Comparison of ENCODE assay signal across 23 cellular contexts in the genomic region with DNA sequence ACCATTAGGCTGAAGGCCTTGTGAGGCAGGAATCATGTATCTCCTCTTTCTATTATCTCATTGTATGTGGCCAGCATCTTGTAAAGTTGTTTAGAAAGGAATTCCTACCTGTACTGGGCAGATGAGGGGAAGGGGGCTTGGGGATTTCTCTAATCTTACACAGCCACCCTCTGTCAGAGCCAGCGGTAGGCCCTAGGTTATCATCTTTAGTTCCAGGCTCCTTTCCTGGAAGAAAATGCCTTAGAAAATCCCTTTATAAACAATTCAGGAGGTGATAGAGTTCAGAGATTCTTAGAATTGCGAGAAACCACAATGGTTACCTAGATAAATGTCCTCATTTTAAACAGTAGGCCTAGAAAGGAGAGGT. TPM values are rescaled to one million over a fixed set of nuclear protein-coding genes. Genes with fewer than 3 reads are reported as not detected.
DNase-seq lines count a peak whose midpoint lies in the region; ATAC-seq, FAIRE-seq and TF ChIP-seq lines count a peak whose summit lies in the region.
"Had no signal": no experiment of that assay in that cellular context is flagged by ENCODE, and none has a peak within 500 bp of the region (broad histone marks: within the 10 kb centered on the region; RNA-seq: fewer than 3 reads in every experiment).

No MANE protein-coding gene starts in this region.

- H3K4me3 Mint-ChIP-seq in endodermal cell: no peak overlapping the region

- 78% methylated on average over 2 of the region's 2 CpGs for WGBS in SK-N-SH (ENCODE audit: low lambda C conversion rate)
- 63% methylated on average over 1 of the region's 2 CpGs; no CpG with 5 or more reads in 1 of the 2 experiments for WGBS in endodermal cell (ENCODE audit: insufficient coverage in 1 of 2, insufficient read length in 1 of 2), 2 experiments
- WGBS in pancreas, 2 donors: 69 to 72% methylated on average over 2 of the region's 2 CpGs
- WGBS in transverse colon (ENCODE audit: low coverage in 1 of 2), 2 donors: 63 to 69% methylated on average over 2 of the region's 2 CpGs

- H3K27ac Mint-ChIP-seq in endodermal cell: peak overlapping the region; percentile 9

- ATAC-seq in SK-N-SH treated with all-trans-retinoic acid at 6 μM for 48 hours (no peak), pancreas (no peak), GM18519 (IDR thresholded peaks at IDR 0.05; ENCODE audit: low FRiP score, unreplicated experiment) (no peak)

- TF ChIP-seq POLR2A in transverse colon (IDR thresholded peaks at IDR 0.05): no peak

- intact Hi-C loops in pancreas (cut with DNase I): no loop called here
- intact Hi-C loops in transverse colon (cut with DNase I; ENCODE audit: low total_unique reads): loop anchor here (2.0 kb wide), 1 partner anchor 71 kb away; no protein-coding TSS in a partner anchor

- H3K4me2 ChIP-seq in SK-N-SH: no peak overlapping the region

- H3K9me2 ChIP-seq in SK-N-SH: no peaks in the 10 kb centered on the region

- no peaks in the 10 kb centered on the region for H3K27me3 ChIP-seq in SK-N-SH (ENCODE audit: insufficient read depth)
- no peaks in the 10 kb centered on the region for H3K27me3 ChIP-seq in endodermal cell (ENCODE audit: control insufficient read depth, insufficient read depth, low read length, poor library complexity, severe bottlenecking)
- H3K27me3 ChIP-seq in pancreas: no peaks in the 10 kb centered on the region
- no peaks in the 10 kb centered on the region for H3K27me3 ChIP-seq in transverse colon

- no peak for TF ChIP-seq CTCF in SK-N-SH (IDR thresholded peaks at IDR 0.05)
- no peak for TF ChIP-seq CTCF in endodermal cell (conservative IDR thresholded peaks at IDR 0.05)
- no peak for TF ChIP-seq CTCF in pancreas (IDR thresholded peaks at IDR 0.05)
- TF ChIP-seq CTCF in transverse colon (IDR thresholded peaks at IDR 0.05): no peak

- H3K27me3 Mint-ChIP-seq in endodermal cell (ENCODE audit: insufficient read depth): no peaks in the 10 kb centered on the region

- H3K27ac ChIP-seq in SK-N-SH (ENCODE audit: low read depth in 2 of 2, low read length in 1 of 2) (peak overlapping the region in 1 of 2 experiments; percentile 62; a peak in 1 of 4 replicates), endodermal cell (ENCODE audit: low read depth, low read length) (no peak overlapping the region), pancreas (peak overlapping the region; percentile 62 to 91 (median 79)), transverse colon (peak overlapping the region; percentile 51 to 78 (median 70))

- TF ChIP-seq EP300 in SK-N-SH (IDR thresholded peaks at IDR 0.05; ENCODE audit: borderline replicate concordance in 1 of 2, low read depth in 1 of 2, low read length in 1 of 2) (no peak), transverse colon (IDR thresholded peaks at IDR 0.05; ENCODE audit: low read depth) (no peak)

- no peaks in the 10 kb centered on the region for H3K79me2 ChIP-seq in SK-N-SH (ENCODE audit: insufficient read depth)

- H3K36me3 Mint-ChIP-seq in endodermal cell (ENCODE audit: low read depth): no peaks in the 10 kb centered on the region

- CTCF ChIA-PET in SK-N-SH (lab: Yijun Ruan, JAX): no interaction called here

- in situ Hi-C loops in transverse colon (cut with MboI; ENCODE audit: low pct_ligation_motif_present in 1 of 4, low pct_unique_long_range_greater_than_20kb in 1 of 4, low sequenced_read_pairs in 3 of 4): no loop called here

- H3F3A ChIP-seq in SK-N-SH (replicated peaks; ENCODE audit: insufficient read depth): no peaks in the 10 kb centered on the region

- H3K9ac ChIP-seq in SK-N-SH: no peak overlapping the region
- no peak overlapping the region for H3K9ac ChIP-seq in endodermal cell (ENCODE audit: extremely low read depth, low read length, poor library complexity, severe bottlenecking)

- POLR2A ChIA-PET in SK-N-SH (lab: Yijun Ruan, JAX): no interaction called here

- no peaks in the 10 kb centered on the region for H3K9me3 ChIP-seq in SK-N-SH
- H3K9me3 ChIP-seq in endodermal cell (ENCODE audit: control insufficient read depth, low read length): no peaks in the 10 kb centered on the region
- no peaks in the 10 kb centered on the region for H3K9me3 ChIP-seq in pancreas
- no peaks in the 10 kb centered on the region for H3K9me3 ChIP-seq in transverse colon

- 0 out of 2 replicates have a peak overlapping the region, but pooled peaks have one; percentile 2 for H2AFZ ChIP-seq in SK-N-SH (ENCODE audit: low read depth)

- H3K36me3 ChIP-seq in SK-N-SH (replicated peaks in 1 of 2; ENCODE audit: control insufficient read depth in 1 of 2, insufficient read depth in 2 of 2, low read length in 1 of 2) (no peaks in the 10 kb centered on the region), endodermal cell (ENCODE audit: control insufficient read depth, insufficient read depth, low read length) (no peaks in the 10 kb centered on the region), pancreas (no peaks in the 10 kb centered on the region), transverse colon (no peaks in the 10 kb centered on the region)

- H3K4me1 ChIP-seq in SK-N-SH (ENCODE audit: control insufficient read depth in 1 of 2, insufficient read depth in 2 of 2, low read depth in 1 of 2, low read length in 1 of 2) (peaks cover 0 to 44% of the 10 kb centered on the region in 2 experiments; a peak in 3 of 4 replicates), endodermal cell (ENCODE audit: control insufficient read depth, insufficient read depth, low read length) (peaks cover 22% of the 10 kb centered on the region), pancreas (peaks cover 41 to 64% (median 59%) of the 10 kb centered on the region in 3 donors), transverse colon (peaks cover 5 to 41% (median 29%) of the 10 kb centered on the region in 4 donors)

- H4K20me1 ChIP-seq in SK-N-SH (ENCODE audit: insufficient read depth): no peaks in the 10 kb centered on the region

- TF ChIP-seq RAD21 in SK-N-SH (IDR thresholded peaks at IDR 0.05; ENCODE audit: low read length): no peak

- H3K4me1 Mint-ChIP-seq in endodermal cell: peaks cover 47% of the 10 kb centered on the region

- DNase-seq in SK-N-SH (no peak), endodermal cell (peak; percentile 53), pancreas (no peak), transverse colon (no peak), GM03348 (ENCODE audit: low spot score) (no peak), dermis blood vessel endothelial cell (no peak)
- DNase-seq: 8988T, COR-L47, DMS153, EL, KG1, NCI-H1417, NCI-H187, NCI-H2107, NCI-H510A treated with DMSO at 0.1 percent for 48 hours, NCI-H82, OCI-M1, SHP77 had no signal

- FAIRE-seq in pancreas (lab: Jason Lieb, UNC): no peak
- FAIRE-seq: GM12891, H1 had no signal

- no peak overlapping the region for H3K4me3 ChIP-seq in SK-N-SH (ENCODE audit: low read depth in 2 of 2, low read length in 1 of 2)
- H3K4me3 ChIP-seq in endodermal cell (ENCODE audit: low read length): no peak overlapping the region
- no peak overlapping the region for H3K4me3 ChIP-seq in pancreas
- no peak overlapping the region for H3K4me3 ChIP-seq in transverse colon

- no peaks in the 10 kb centered on the region for H3K9me3 Mint-ChIP-seq in endodermal cell

TF ChIP-seq in SK-N-SH, 30 proteins besides CTCF, POLR2A, EP300 and RAD21 (continues in another document):
- TF ChIP-seq MEF2A (IDR thresholded peaks at IDR 0.05; ENCODE audit: borderline replicate concordance, low read depth) (no peak), POLR2AphosphoS5 (IDR thresholded peaks at IDR 0.05; ENCODE audit: low read depth, low read length) (no peak), FOXJ3 (CRISPR knock-in tag; IDR thresholded peaks at IDR 0.05) (no peak), FOSL2 (IDR thresholded peaks at IDR 0.05; ENCODE audit: borderline replicate concordance, low read depth) (no peak), RXRA (IDR thresholded peaks at IDR 0.05; ENCODE audit: borderline replicate concordance, low read depth) (no peak)
- TF ChIP-seq, protein P1, sequence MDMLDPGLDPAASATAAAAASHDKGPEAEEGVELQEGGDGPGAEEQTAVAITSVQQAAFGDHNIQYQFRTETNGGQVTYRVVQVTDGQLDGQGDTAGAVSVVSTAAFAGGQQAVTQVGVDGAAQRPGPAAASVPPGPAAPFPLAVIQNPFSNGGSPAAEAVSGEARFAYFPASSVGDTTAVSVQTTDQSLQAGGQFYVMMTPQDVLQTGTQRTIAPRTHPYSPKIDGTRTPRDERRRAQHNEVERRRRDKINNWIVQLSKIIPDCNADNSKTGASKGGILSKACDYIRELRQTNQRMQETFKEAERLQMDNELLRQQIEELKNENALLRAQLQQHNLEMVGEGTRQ (IDR thresholded peaks at IDR 0.05; ENCODE audit: borderline replicate concordance, low read depth, low read length): no peak

TF ChIP-seq in SK-N-SH treated with all-trans-retinoic acid at 6 μM for 48 hours, 23 proteins besides CTCF, POLR2A, EP300 and RAD21:
- TF ChIP-seq ARNTL (CRISPR knock-in tag; IDR thresholded peaks at IDR 0.05; ENCODE audit: borderline replicate concordance, low read depth) (no peak), BACH2 (CRISPR knock-in tag; IDR thresholded peaks at IDR 0.05; ENCODE audit: borderline replicate concordance) (no peak), ESRRG (CRISPR knock-in tag; IDR thresholded peaks at IDR 0.05) (no peak), ZNF565 (CRISPR knock-in tag; conservative IDR thresholded peaks at IDR 0.05; ENCODE audit: low read depth) (no peak)
- TF ChIP-seq, protein P2, sequence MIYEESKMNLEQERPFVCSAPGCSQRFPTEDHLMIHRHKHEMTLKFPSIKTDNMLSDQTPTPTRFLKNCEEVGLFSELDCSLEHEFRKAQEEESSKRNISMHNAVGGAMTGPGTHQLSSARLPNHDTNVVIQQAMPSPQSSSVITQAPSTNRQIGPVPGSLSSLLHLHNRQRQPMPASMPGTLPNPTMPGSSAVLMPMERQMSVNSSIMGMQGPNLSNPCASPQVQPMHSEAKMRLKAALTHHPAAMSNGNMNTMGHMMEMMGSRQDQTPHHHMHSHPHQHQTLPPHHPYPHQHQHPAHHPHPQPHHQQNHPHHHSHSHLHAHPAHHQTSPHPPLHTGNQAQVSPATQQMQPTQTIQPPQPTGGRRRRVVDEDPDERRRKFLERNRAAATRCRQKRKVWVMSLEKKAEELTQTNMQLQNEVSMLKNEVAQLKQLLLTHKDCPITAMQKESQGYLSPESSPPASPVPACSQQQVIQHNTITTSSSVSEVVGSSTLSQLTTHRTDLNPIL (CRISPR knock-in tag; IDR thresholded peaks at IDR 0.05; ENCODE audit: low read depth): no peak

RNA-seq across cellular contexts. Expression of a gene that starts 35.2 kb away (rescaled TPM):
- polyA plus RNA-seq in SK-N-SH (2012; rRNA removed): 0.05 and 0.32 TPM in 2 replicates
- 0.27 and 0.38 TPM in 2 replicates for polyA plus RNA-seq in SK-N-SH (2012; cell fraction: cytosol; rRNA removed)
- polyA plus RNA-seq in SK-N-SH (2012; cell fraction: nucleus; rRNA removed): 0.08 and 0.16 TPM in 2 replicates
- not detected for total RNA-seq in endodermal cell
- polyA plus RNA-seq in endodermal cell (2013, experiment 1 of 2): not detected
- polyA plus RNA-seq in endodermal cell (2013, experiment 2 of 2): not detected
- 10 to 100 TPM in 1 of 6 donors, 1 to 10 TPM in 5; 3.4 to 14.1 (median 5.8) TPM for total RNA-seq in pancreas
- 10 to 100 TPM; 13.4 to 16.2 TPM for polyA plus RNA-seq in pancreas
- total RNA-seq in transverse colon: 100 to 1,000 TPM in 1 of 4 donors, 10 to 100 TPM in 3; 25.8 to 122 (median 59.8) TPM
- not detected in 2 replicates for total RNA-seq in dermis blood vessel endothelial cell
- total RNA-seq: H1 had no signal
- polyA plus RNA-seq: AG04450, H1 had no signal
